Comparison of ENCODE assay signal across 8 cellular contexts in the genomic region with DNA sequence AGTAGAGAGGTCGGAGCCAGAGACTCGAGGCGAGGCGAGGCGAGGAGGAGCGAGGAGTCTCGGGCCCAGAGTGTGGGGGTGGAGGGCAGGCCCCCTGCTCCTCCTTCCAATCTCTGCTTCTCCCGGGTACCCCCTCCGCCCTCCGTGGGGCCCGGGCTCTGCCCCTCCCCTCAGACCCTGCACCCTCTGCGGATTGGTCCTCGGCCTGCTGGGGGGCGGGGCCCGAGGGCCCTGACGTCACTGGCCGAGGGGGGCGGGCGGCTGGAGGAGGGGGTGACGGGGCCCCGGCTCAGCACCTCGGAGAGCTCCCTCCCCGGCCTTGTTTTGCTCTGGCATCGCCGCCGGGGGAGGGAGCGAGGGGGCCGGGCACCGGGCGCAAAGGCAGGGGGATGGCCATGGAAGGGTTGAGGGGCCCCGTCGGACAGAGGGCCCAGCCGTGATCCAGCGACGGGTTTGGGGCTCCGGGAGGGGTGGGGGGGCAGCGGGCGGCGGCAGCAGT. TPM values are rescaled to one million over a fixed set of nuclear protein-coding genes. Genes with fewer than 3 reads are reported as not detected.
DNase-seq lines count a peak whose midpoint lies in the region; ATAC-seq and TF ChIP-seq lines count a peak whose summit lies in the region.

A gene (plus strand): TSS at position 282 of the 499 bp plus-strand sequence. CDS start 232 bp downstream, outside the sequence.

- H3K4me1 ChIP-seq in lower lobe of right lung: peaks cover 19% of the 10 kb centered on the region

- no peak for TF ChIP-seq CTCF in lower lobe of right lung (IDR thresholded peaks at IDR 0.05)

- intact Hi-C loops in lower lobe of right lung (cut with DNase I): no loop called here

- H3K27me3 ChIP-seq in lower lobe of right lung (ENCODE audit: low read depth): peaks cover 39% of the 10 kb centered on the region

- no peak within 1 kb of the TSS for H3K27ac ChIP-seq in lower lobe of right lung

- DNase-seq in AML-193 (lab: John Stamatoyannopoulos, UW): peak; percentile 25 to 51
- peak; percentile 89 for DNase-seq in NCI-H748 (lab: John Stamatoyannopoulos, UW; ENCODE audit: unreplicated experiment)
- DNase-seq in activated CD8-positive, alpha-beta memory T cell treated with anti-CD3 and anti-CD28 coated beads for 4 hours (ENCODE audit: low read depth in 2 of 2): peak; percentile 70 to 71
- peak; percentile 79 for DNase-seq in effector CD4-positive, alpha-beta T cell
- DNase-seq in lower lobe of right lung: peak; percentile 85
- DNase-seq in stimulated activated CD4-positive, alpha-beta T cell treated with anti-CD3 and anti-CD28 coated beads, Interleukin-4, amount 100 ng/mL, for 4 hours: peak; percentile 79 to 85

- H3K9me3 ChIP-seq in lower lobe of right lung: no peaks in the 10 kb centered on the region

- peak within 1 kb of the TSS; percentile 57 for H3K4me3 ChIP-seq in lower lobe of right lung

- no peaks in the 10 kb centered on the region for H3K36me3 ChIP-seq in lower lobe of right lung

- ATAC-seq in HG02885 (IDR thresholded peaks at IDR 0.05; ENCODE audit: poor library complexity, unreplicated experiment) (peak; percentile 56), lower lobe of right lung (peak; percentile 97), HG03520 (IDR thresholded peaks at IDR 0.05; ENCODE audit: unreplicated experiment) (no peak)

RNA-seq across cellular contexts. Expression of the gene that starts here (rescaled TPM):
- 0.38 TPM for total RNA-seq in lower lobe of right lung

Comparison
In these comparisons a context has a peak if more than half of its experiments do, and no peak if none do; other contexts are left out.
1. Peak in DNase-seq, ATAC-seq and H3K4me3 ChIP-seq in lower lobe of right lung; RNA of the gene not detected or under 1 TPM.
2. DNase-seq: peak in every context shown above with its lines; median percentile 89 in NCI-H748; 85 in lower lobe of right lung; 82 in stimulated activated CD4-positive, alpha-beta T cell treated with anti-CD3 and anti-CD28 coated beads, Interleukin-4, amount 100 ng/mL, for 4 hours; 79 in effector CD4-positive, alpha-beta T cell; 70 in activated CD8-positive, alpha-beta memory T cell treated with anti-CD3 and anti-CD28 coated beads for 4 hours; 38 in AML-193.